Comparison of ENCODE assay signal across 14 cellular contexts in genomic region chr17:3685174-3685812, GRCh38. TPM values are rescaled to one million over a fixed set of nuclear protein-coding genes. Genes with fewer than 3 reads are reported as not detected.
"Had no signal": no experiment of that assay in that cellular context is flagged by ENCODE, and none has a peak within 500 bp of the region (broad histone marks: within the 10 kb centered on the region; RNA-seq: fewer than 3 reads in every experiment).

No MANE protein-coding gene starts in this region.

- H3K27ac Mint-ChIP-seq: activated CD8-positive, alpha-beta T cell treated with anti-CD3 and anti-CD28 coated beads for 36 hours; activated naive CD8-positive, alpha-beta T cell treated with anti-CD3 and anti-CD28 coated beads, Interleukin-2, amount 10 ng/mL, durations not matched to agents 7 days and 5 days; stimulated activated effector memory CD8-positive, alpha-beta T cell treated with anti-CD3 and anti-CD28 coated beads, Interleukin-12 subunit alpha, Interleukin-12 subunit beta, amount 100 ng/mL, for 72 hours had no signal

- H3K9me3 Mint-ChIP-seq: activated CD8-positive, alpha-beta T cell treated with anti-CD3 and anti-CD28 coated beads for 36 hours; activated naive CD8-positive, alpha-beta T cell treated with anti-CD3 and anti-CD28 coated beads, Interleukin-2, amount 10 ng/mL, durations not matched to agents 7 days and 5 days; stimulated activated effector memory CD8-positive, alpha-beta T cell treated with anti-CD3 and anti-CD28 coated beads, Interleukin-12 subunit alpha, Interleukin-12 subunit beta, amount 100 ng/mL, for 72 hours had no signal

- H3K36me3 ChIP-seq: heart left ventricle, left ventricle myocardium inferior, neutrophil, right atrium auricular region, tibial nerve had no signal

- H3K27me3 Mint-ChIP-seq: activated CD8-positive, alpha-beta T cell treated with anti-CD3 and anti-CD28 coated beads for 36 hours; activated naive CD8-positive, alpha-beta T cell treated with anti-CD3 and anti-CD28 coated beads, Interleukin-2, amount 10 ng/mL, durations not matched to agents 7 days and 5 days had no signal

- DNase-seq: activated CD4-positive, alpha-beta T cell treated with anti-CD3 and anti-CD28 coated beads for 1 hour; activated CD8-positive, alpha-beta memory T cell treated with anti-CD3 and anti-CD28 coated beads, Interleukin-2, amount 50 U/mL, for 4 hours; activated CD8-positive, alpha-beta T cell treated with anti-CD3 and anti-CD28 coated beads for 36 hours; activated naive CD8-positive, alpha-beta T cell treated with anti-CD3 and anti-CD28 coated beads, Interleukin-2, amount 10 ng/mL, durations not matched to agents 7 days and 5 days; anterior cingulate cortex; foreskin melanocyte; heart left ventricle; left ventricle myocardium inferior; small intestine; T-helper 9 cell had no signal

- H3K4me1 ChIP-seq: left ventricle myocardium inferior, right atrium auricular region had no signal

- H3K4me3 ChIP-seq: heart left ventricle, left ventricle myocardium inferior, right atrium auricular region, tibial nerve had no signal

- H3K4me3 Mint-ChIP-seq: activated CD8-positive, alpha-beta T cell treated with anti-CD3 and anti-CD28 coated beads for 36 hours; activated naive CD8-positive, alpha-beta T cell treated with anti-CD3 and anti-CD28 coated beads, Interleukin-2, amount 10 ng/mL, durations not matched to agents 7 days and 5 days; stimulated activated effector memory CD8-positive, alpha-beta T cell treated with anti-CD3 and anti-CD28 coated beads, Interleukin-12 subunit alpha, Interleukin-12 subunit beta, amount 100 ng/mL, for 72 hours had no signal

- H3K36me3 Mint-ChIP-seq: activated naive CD8-positive, alpha-beta T cell treated with anti-CD3 and anti-CD28 coated beads, Interleukin-2, amount 10 ng/mL, durations not matched to agents 7 days and 5 days had no signal

- ATAC-seq: activated CD8-positive, alpha-beta T cell treated with anti-CD3 and anti-CD28 coated beads for 36 hours; heart left ventricle; stimulated activated effector memory CD8-positive, alpha-beta T cell treated with anti-CD3 and anti-CD28 coated beads, Interleukin-12 subunit alpha, Interleukin-12 subunit beta, amount 100 ng/mL, for 72 hours had no signal

- H3K9me3 ChIP-seq: heart left ventricle, left ventricle myocardium inferior, neutrophil, right atrium auricular region, tibial nerve had no signal

- H3K27ac ChIP-seq: heart left ventricle, left ventricle myocardium inferior, neutrophil, right atrium auricular region, tibial nerve had no signal

RNA-seq across cellular contexts. Expression of gene HASPIN, which starts 38.4 kb away (rescaled TPM):
- total RNA-seq: right atrium auricular region had no signal
